Comparison of ENCODE assay signal across 1 cellular context in the genomic region with DNA sequence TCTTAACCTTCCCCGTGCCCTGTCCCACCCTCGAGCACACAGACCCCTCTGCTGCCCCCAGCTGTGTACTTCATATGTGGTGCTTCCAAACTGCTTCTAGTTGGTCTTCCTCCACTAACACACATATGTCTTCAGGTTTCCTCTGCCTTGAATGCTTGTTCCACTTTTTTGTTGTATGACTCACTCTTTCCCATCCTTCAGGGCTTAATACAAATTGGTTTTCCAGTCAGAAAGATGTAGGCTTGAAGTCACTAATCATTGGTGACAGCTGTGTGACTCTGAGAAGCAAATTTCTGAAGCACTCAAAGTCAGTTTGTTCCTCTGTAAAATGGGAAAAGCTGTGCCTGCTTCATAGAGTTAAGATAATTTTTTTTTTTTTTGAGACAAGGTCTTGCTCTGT.
A peak's percentile ranks its signal among the peaks of the same experiment; 100 is the strongest.
TF ChIP-seq lines count a peak whose summit lies in the region.

No MANE protein-coding gene starts in this region.

TF ChIP-seq in HCT116, 20 proteins besides CTCF, POLR2A, EP300 and RAD21 (continued from another document):
- TF ChIP-seq, protein P1, sequence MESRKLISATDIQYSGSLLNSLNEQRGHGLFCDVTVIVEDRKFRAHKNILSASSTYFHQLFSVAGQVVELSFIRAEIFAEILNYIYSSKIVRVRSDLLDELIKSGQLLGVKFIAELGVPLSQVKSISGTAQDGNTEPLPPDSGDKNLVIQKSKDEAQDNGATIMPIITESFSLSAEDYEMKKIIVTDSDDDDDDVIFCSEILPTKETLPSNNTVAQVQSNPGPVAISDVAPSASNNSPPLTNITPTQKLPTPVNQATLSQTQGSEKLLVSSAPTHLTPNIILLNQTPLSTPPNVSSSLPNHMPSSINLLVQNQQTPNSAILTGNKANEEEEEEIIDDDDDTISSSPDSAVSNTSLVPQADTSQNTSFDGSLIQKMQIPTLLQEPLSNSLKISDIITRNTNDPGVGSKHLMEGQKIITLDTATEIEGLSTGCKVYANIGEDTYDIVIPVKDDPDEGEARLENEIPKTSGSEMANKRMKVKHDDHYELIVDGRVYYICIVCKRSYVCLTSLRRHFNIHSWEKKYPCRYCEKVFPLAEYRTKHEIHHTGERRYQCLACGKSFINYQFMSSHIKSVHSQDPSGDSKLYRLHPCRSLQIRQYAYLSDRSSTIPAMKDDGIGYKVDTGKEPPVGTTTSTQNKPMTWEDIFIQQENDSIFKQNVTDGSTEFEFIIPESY (IDR thresholded peaks at IDR 0.05; ENCODE audit: extremely low read depth, insufficient replicate concordance, low read length) = no peak
- TF ChIP-seq CEBPB (IDR thresholded peaks at IDR 0.05; ENCODE audit: low read depth) = no peak
- peak; percentile 80 for TF ChIP-seq FOSL1 (IDR thresholded peaks at IDR 0.05; ENCODE audit: low read depth)
- peak; percentile 28; the same call in 1 of the 2 replicates for TF ChIP-seq CBX3 (IDR thresholded peaks at IDR 0.05; ENCODE audit: low read depth)
- TF ChIP-seq EZH2phosphoT487 (IDR thresholded peaks at IDR 0.05; ENCODE audit: borderline replicate concordance) = no peak
- TF ChIP-seq, protein P2, sequence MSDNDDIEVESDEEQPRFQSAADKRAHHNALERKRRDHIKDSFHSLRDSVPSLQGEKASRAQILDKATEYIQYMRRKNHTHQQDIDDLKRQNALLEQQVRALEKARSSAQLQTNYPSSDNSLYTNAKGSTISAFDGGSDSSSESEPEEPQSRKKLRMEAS (IDR thresholded peaks at IDR 0.05) = no peak
